ENCODE assay signal across 2 cellular contexts in genomic region chr12:128261757-128262156, GRCh38.
TF ChIP-seq lines count a peak whose summit lies in the region.

No MANE protein-coding gene starts in this region.

TF ChIP-seq in HepG2, 621 proteins besides CTCF, POLR2A, EP300 and RAD21:
- TF ChIP-seq CREB1 (IDR thresholded peaks at IDR 0.05) (peak; percentile 97), CREB1 (CRISPR knock-in tag; IDR thresholded peaks at IDR 0.05) (no peak), THYN1 (CRISPR knock-in tag; IDR thresholded peaks at IDR 0.05; ENCODE audit: borderline replicate concordance, low read depth) (no peak)

TF ChIP-seq in K562, 482 proteins besides CTCF, POLR2A, EP300 and RAD21:
- TF ChIP-seq, protein P1, sequence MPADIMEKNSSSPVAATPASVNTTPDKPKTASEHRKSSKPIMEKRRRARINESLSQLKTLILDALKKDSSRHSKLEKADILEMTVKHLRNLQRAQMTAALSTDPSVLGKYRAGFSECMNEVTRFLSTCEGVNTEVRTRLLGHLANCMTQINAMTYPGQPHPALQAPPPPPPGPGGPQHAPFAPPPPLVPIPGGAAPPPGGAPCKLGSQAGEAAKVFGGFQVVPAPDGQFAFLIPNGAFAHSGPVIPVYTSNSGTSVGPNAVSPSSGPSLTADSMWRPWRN (IDR thresholded peaks at IDR 0.05; ENCODE audit: low read depth) = no peak
- TF ChIP-seq HDAC2 (IDR thresholded peaks at IDR 0.05) = no peak
- TF ChIP-seq, protein P2, sequence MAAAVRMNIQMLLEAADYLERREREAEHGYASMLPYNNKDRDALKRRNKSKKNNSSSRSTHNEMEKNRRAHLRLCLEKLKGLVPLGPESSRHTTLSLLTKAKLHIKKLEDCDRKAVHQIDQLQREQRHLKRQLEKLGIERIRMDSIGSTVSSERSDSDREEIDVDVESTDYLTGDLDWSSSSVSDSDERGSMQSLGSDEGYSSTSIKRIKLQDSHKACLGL (CRISPR knock-in tag; IDR thresholded peaks at IDR 0.05; ENCODE audit: borderline replicate concordance, poor library complexity, severe bottlenecking) = no peak
- TF ChIP-seq POLR3A (IDR thresholded peaks at IDR 0.05; ENCODE audit: borderline replicate concordance, extremely low read depth, insufficient read depth, insufficient read length) = no peak
- no peak for TF ChIP-seq ZFP30 (CRISPR knock-in tag; IDR thresholded peaks at IDR 0.05; ENCODE audit: borderline replicate concordance)
- no peak for TF ChIP-seq ZNF140 (CRISPR knock-in tag; IDR thresholded peaks at IDR 0.05)
- TF ChIP-seq NUFIP1 (IDR thresholded peaks at IDR 0.05; ENCODE audit: partially characterized antibody) = no peak
- TF ChIP-seq ATF1 (CRISPR knock-in tag; IDR thresholded peaks at IDR 0.05) = no peak
- TF ChIP-seq ATF1 (tag; IDR thresholded peaks at IDR 0.05) = peak; percentile 19; the same call in 1 of the 2 replicates
